Comparison of ENCODE assay signal across 16 cellular contexts in the genomic region with DNA sequence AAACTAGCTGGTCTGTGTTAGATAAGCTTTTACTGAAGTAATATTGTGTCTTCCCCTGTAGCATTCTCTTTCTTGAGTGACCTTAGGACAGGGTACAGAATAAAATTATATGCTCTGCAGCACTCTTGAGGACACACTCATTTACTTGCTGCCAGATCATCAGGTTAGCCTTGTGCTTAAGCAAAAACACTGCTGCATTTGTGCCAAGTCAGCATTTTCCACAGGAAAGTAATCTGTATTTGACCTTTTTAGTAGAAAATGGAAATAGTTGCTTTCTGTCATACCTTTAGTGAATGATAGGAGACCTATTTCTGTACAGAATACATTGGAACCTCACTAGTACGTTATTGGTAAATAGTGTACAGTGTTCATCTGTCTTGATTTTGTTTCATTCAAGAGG.
"Had no signal": no experiment of that assay in that cellular context is flagged by ENCODE, and none has a peak within 500 bp of the region (broad histone marks: within the 10 kb centered on the region; RNA-seq: fewer than 3 reads in every experiment).

No MANE protein-coding gene starts in this region.

- DNase-seq: activated CD4-positive, alpha-beta T cell treated with anti-CD3 and anti-CD28 coated beads, Interleukin-2, amount 50 U/mL, for 48 hours; activated CD4-positive, CD25-positive, alpha-beta regulatory T cell treated with anti-CD3 and anti-CD28 coated beads, Interleukin-2, amount 50 U/mL, for 72 hours; activated CD8-positive, alpha-beta memory T cell treated with anti-CD3 and anti-CD28 coated beads, Interleukin-2, amount 50 U/mL, for 4 hours; activated naive CD4-positive, alpha-beta T cell; ovary; stimulated activated CD4-positive, alpha-beta T cell treated with anti-CD3 and anti-CD28 coated beads, Interleukin-1b, Interleukin-23, amount 100 ng/mL, for 48 hours; T-cell; T-helper 9 cell; tibial artery; uterus had no signal

- H2AFZ ChIP-seq: neural progenitor cell had no signal

- H3K9ac ChIP-seq: neural progenitor cell had no signal

- H3K4me2 ChIP-seq: neural progenitor cell had no signal

- H3K4me1 Mint-ChIP-seq: neural progenitor cell, T-cell had no signal

- ATAC-seq: esophagus mucosa, left lobe of liver, sciatic nerve, T-cell had no signal

- H3K27me3 Mint-ChIP-seq: T-cell had no signal

- H3K36me3 ChIP-seq: ovary, uterus had no signal

- H3K4me3 ChIP-seq: neural progenitor cell, ovary, tibial artery, uterus had no signal

- H3K9me3 ChIP-seq: ovary, tibial artery, uterus had no signal

- FAIRE-seq: endometrium, keratinocyte had no signal

- H3K27me3 ChIP-seq: neural progenitor cell, ovary, tibial artery, uterus had no signal

- H3K27ac Mint-ChIP-seq: neural progenitor cell, T-cell had no signal

- H3K9me3 Mint-ChIP-seq: neural progenitor cell, T-cell had no signal

- H3K4me3 Mint-ChIP-seq: neural progenitor cell, T-cell had no signal

- H3K4me1 ChIP-seq: neural progenitor cell, tibial artery, uterus had no signal

- H3K27ac ChIP-seq: neural progenitor cell, ovary, tibial artery, uterus had no signal
